ENCODE assay signal across 28 cellular contexts in genomic region chr5:149365418-149365817, GRCh38. TPM values are rescaled to one million over a fixed set of nuclear protein-coding genes. Genes with fewer than 3 reads are reported as not detected.
"Had no signal": no experiment of that assay in that cellular context is flagged by ENCODE, and none has a peak within 500 bp of the region (broad histone marks: within the 10 kb centered on the region; RNA-seq: fewer than 3 reads in every experiment).

No MANE protein-coding gene starts in this region.

- H3K27ac ChIP-seq: adrenal gland, ascending aorta, brain microvascular endothelial cell, heart right ventricle, parathyroid adenoma, testis, upper lobe of left lung had no signal

- H3K9me3 Mint-ChIP-seq: activated B cell treated with CpG ODN at 0.5 μM for 24 hours; activated CD4-positive, alpha-beta memory T cell treated with anti-CD3 and anti-CD28 coated beads for 36 hours; activated naive CD4-positive, alpha-beta T cell treated with anti-CD3 and anti-CD28 coated beads, Interleukin-2, amount 50 U/mL, for 24 hours; nephron progenitor cell had no signal

- ATAC-seq: heart right ventricle, left cardiac atrium, sciatic nerve had no signal

- H3K27me3 ChIP-seq: adrenal gland, ascending aorta, brain microvascular endothelial cell, heart right ventricle, testis, upper lobe of left lung had no signal

- H3K4me1 ChIP-seq: adrenal gland had no signal

- H3K27me3 Mint-ChIP-seq: activated B cell treated with CpG ODN at 0.5 μM for 24 hours; activated CD4-positive, alpha-beta memory T cell treated with anti-CD3 and anti-CD28 coated beads for 36 hours; activated naive CD4-positive, alpha-beta T cell treated with anti-CD3 and anti-CD28 coated beads, Interleukin-2, amount 50 U/mL, for 24 hours had no signal

- H3K36me3 ChIP-seq: adrenal gland, ascending aorta, brain microvascular endothelial cell, upper lobe of left lung had no signal

- H3K9me3 ChIP-seq: adrenal gland, ascending aorta, heart right ventricle, testis, upper lobe of left lung had no signal

- H3K4me3 Mint-ChIP-seq: activated B cell treated with CpG ODN at 0.5 μM for 24 hours; activated CD4-positive, alpha-beta memory T cell treated with anti-CD3 and anti-CD28 coated beads for 36 hours; activated naive CD4-positive, alpha-beta T cell treated with anti-CD3 and anti-CD28 coated beads, Interleukin-2, amount 50 U/mL, for 24 hours; nephron progenitor cell had no signal

- H3K4me3 ChIP-seq: adrenal gland, ascending aorta, heart right ventricle, testis, upper lobe of left lung had no signal

- H3K27ac Mint-ChIP-seq: activated B cell treated with CpG ODN at 0.5 μM for 24 hours; activated CD4-positive, alpha-beta memory T cell treated with anti-CD3 and anti-CD28 coated beads for 36 hours; activated naive CD4-positive, alpha-beta T cell treated with anti-CD3 and anti-CD28 coated beads, Interleukin-2, amount 50 U/mL, for 24 hours; nephron progenitor cell had no signal

- DNase-seq: activated B cell treated with CpG ODN at 0.5 μM for 24 hours; activated CD4-positive, alpha-beta memory T cell treated with anti-CD3 and anti-CD28 coated beads for 36 hours; activated CD4-positive, alpha-beta T cell treated with anti-CD3 and anti-CD28 coated beads for 4 hours; activated gamma-delta T cell; brain microvascular endothelial cell; central memory CD4-positive, alpha-beta T cell; dermis blood vessel endothelial cell; effector CD8-positive, alpha-beta T cell; heart right ventricle; islet precursor cell; left cardiac atrium; nephron progenitor cell; nucleus accumbens; small intestine; stimulated activated CD8-positive, alpha-beta memory T cell treated with anti-CD3 and anti-CD28 coated beads, Interleukin-4, amount 100 ng/mL, for 48 hours; stimulated activated naive CD4-positive, alpha-beta T cell; T-helper 1 cell; T-helper 9 cell; testis; upper lobe of left lung had no signal

RNA-seq across cellular contexts. Expression of gene IL17B, which starts 13.7 kb away (rescaled TPM):
- total RNA-seq: activated B cell treated with CpG ODN at 0.5 μM for 24 hours; activated CD4-positive, alpha-beta memory T cell treated with anti-CD3 and anti-CD28 coated beads for 36 hours; dermis blood vessel endothelial cell; fibroblast of villous mesenchyme; liver; mononuclear cell had no signal
